ENCODE assay signal across 26 cellular contexts in the genomic region with DNA sequence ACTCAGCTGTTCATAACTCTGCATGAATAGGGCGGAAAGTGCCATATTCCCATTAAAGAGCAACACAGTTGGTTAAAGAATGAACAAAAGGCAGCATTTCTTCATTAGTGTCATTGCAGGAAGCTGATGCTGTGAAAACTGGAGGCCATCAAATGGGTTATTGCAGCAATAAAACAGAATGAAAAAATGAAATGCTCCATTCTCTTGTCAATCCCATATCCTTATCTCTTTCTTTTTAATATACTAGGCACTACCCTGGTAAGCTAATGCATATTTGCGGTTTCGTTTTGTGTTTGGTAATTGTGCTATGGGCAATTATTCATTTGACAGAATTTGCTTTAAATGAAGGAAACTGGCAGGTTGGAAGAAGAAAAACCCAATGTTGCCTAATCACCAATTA.
"Had no signal": no experiment of that assay in that cellular context is flagged by ENCODE, and none has a peak within 500 bp of the region (broad histone marks: within the 10 kb centered on the region; RNA-seq: fewer than 3 reads in every experiment).

No MANE protein-coding gene starts in this region.

- ATAC-seq: activated CD8-positive, alpha-beta T cell treated with anti-CD3 and anti-CD28 coated beads for 36 hours; activated naive CD8-positive, alpha-beta T cell treated with anti-CD3 and anti-CD28 coated beads, Interleukin-2, amount 50 U/mL, for 24 hours; activated T-cell treated with anti-CD3 and anti-CD28 coated beads, Interleukin-2, amount 50 U/mL, for 4 hours; activated T-cell treated with anti-CD3 and anti-CD28 coated beads, Interleukin-2, amount 50 U/mL, for 72 hours; activated T-helper 17 cell treated with anti-CD3 and anti-CD28 coated beads, Interleukin-2, amount 50 U/mL, for 72 hours had no signal

- DNase-seq: activated B cell treated with CpG ODN at 0.5 μM for 24 hours; activated CD4-positive, alpha-beta memory T cell treated with anti-CD3 and anti-CD28 coated beads for 36 hours; activated CD4-positive, alpha-beta T cell treated with anti-CD3 and anti-CD28 coated beads for 4 hours; activated CD4-positive, alpha-beta T cell treated with anti-CD3 and anti-CD28 coated beads, Interleukin-2, amount 10 ng/mL, durations not matched to agents 24 days and 14 days; activated CD4-positive, alpha-beta T cell treated with anti-CD3 and anti-CD28 coated beads, Interleukin-2, amount 50 U/mL, for 1 hour; activated CD4-positive, alpha-beta T cell treated with anti-CD3 and anti-CD28 coated beads, Interleukin-2, amount 50 U/mL, for 4 hours; activated CD4-positive, CD25-positive, alpha-beta regulatory T cell treated with anti-CD3 and anti-CD28 coated beads, Interleukin-2, amount 50 U/mL, for 72 hours; activated CD8-positive, alpha-beta memory T cell treated with anti-CD3 and anti-CD28 coated beads, Interleukin-2, amount 50 U/mL, for 4 hours; activated CD8-positive, alpha-beta T cell treated with anti-CD3 and anti-CD28 coated beads for 36 hours; activated effector memory CD4-positive, alpha-beta T cell treated with anti-CD3 and anti-CD28 coated beads, Interleukin-2, amount 50 U/mL, for 16 hours; activated gamma-delta T cell treated with Interleukin-2 at 50 U/mL for 16 hours; activated naive CD4-positive, alpha-beta T cell; activated naive CD4-positive, alpha-beta T cell treated with anti-CD3 and anti-CD28 coated beads for 36 hours; activated naive CD8-positive, alpha-beta T cell treated with anti-CD3 and anti-CD28 coated beads, Interleukin-2, amount 10 ng/mL, durations not matched to agents 7 days and 5 days; activated naive CD8-positive, alpha-beta T cell treated with anti-CD3 and anti-CD28 coated beads, Interleukin-2, amount 50 U/mL, for 24 hours; activated T-cell treated with anti-CD3 and anti-CD28 coated beads for 4 hours; activated T-cell treated with anti-CD3 and anti-CD28 coated beads, Interleukin-2, amount 50 U/mL, for 1 hour; activated T-cell treated with anti-CD3 and anti-CD28 coated beads, Interleukin-2, amount 50 U/mL, for 4 hours; activated T-cell treated with anti-CD3 and anti-CD28 coated beads, Interleukin-2, amount 50 U/mL, for 72 hours; amygdala; anterior cingulate cortex; caudate nucleus; T-helper 1 cell; T-helper 2 cell; T-helper 9 cell had no signal
